Comparison of ENCODE assay signal across 9 cellular contexts in genomic region chr3:105791919-105792786, GRCh38.
DNase-seq lines count a peak whose midpoint lies in the region; TF ChIP-seq lines count a peak whose summit lies in the region.
"Had no signal": no experiment of that assay in that cellular context is flagged by ENCODE, and none has a peak within 500 bp of the region (broad histone marks: within the 10 kb centered on the region; RNA-seq: fewer than 3 reads in every experiment).

No MANE protein-coding gene starts in this region.

- H3K27ac ChIP-seq in CD8-positive, alpha-beta memory T cell (ENCODE audit: low read depth, low read length): no peak overlapping the region
- H3K27ac ChIP-seq in RWPE1 (no peak overlapping the region), rectal smooth muscle tissue (ENCODE audit: low read depth, low read length) (peak overlapping the region; percentile 24)

- POLR2A ChIA-PET in CD8-positive, alpha-beta memory T cell (lab: Charles Lee): no interaction called here
- POLR2A ChIA-PET in RWPE1 (lab: Yijun Ruan, JAX; ENCODE audit: low non-redundant PET): no interaction called here

- no peaks in the 10 kb centered on the region for H3K27me3 Mint-ChIP-seq in CD8-positive, alpha-beta memory T cell

- H3K36me3 ChIP-seq in CD8-positive, alpha-beta memory T cell (ENCODE audit: insufficient read depth, low read length): no peaks in the 10 kb centered on the region
- H3K36me3 ChIP-seq in rectal smooth muscle tissue (ENCODE audit: control insufficient read depth, insufficient read depth, low read length): no peaks in the 10 kb centered on the region

- H3K4me3 ChIP-seq in CD8-positive, alpha-beta memory T cell (ENCODE audit: low read length): no peak overlapping the region
- H3K4me3 ChIP-seq in fibroblast of villous mesenchyme (ENCODE audit: low read depth, low read length) (no peak overlapping the region), rectal smooth muscle tissue (ENCODE audit: low read length) (no peak overlapping the region)

- no peak for DNase-seq in CD8-positive, alpha-beta memory T cell
- DNase-seq in RWPE1 (ENCODE audit: low spot score) (peak; percentile 34), fibroblast of villous mesenchyme (ENCODE audit: low read depth) (peak; percentile 99), GF-D8 (lab: John Stamatoyannopoulos, UW) (no peak), hypothalamus (lab: John Stamatoyannopoulos, UW) (no peak), NCI-H524 (lab: John Stamatoyannopoulos, UW) (no peak)
- DNase-seq in stimulated activated CD4-positive, alpha-beta T cell treated with anti-CD3 and anti-CD28 coated beads, Interleukin-1b, Interleukin-23, amount 100 ng/mL, for 48 hours: no peak
- DNase-seq: activated CD4-positive, CD25-positive, alpha-beta regulatory T cell had no signal

- H3K9me3 Mint-ChIP-seq in CD8-positive, alpha-beta memory T cell: no peaks in the 10 kb centered on the region

- H3K4me1 ChIP-seq in CD8-positive, alpha-beta memory T cell (ENCODE audit: insufficient read depth, low read length): peaks cover 33% of the 10 kb centered on the region
- no peaks in the 10 kb centered on the region for H3K4me1 ChIP-seq in rectal smooth muscle tissue (ENCODE audit: control insufficient read depth, insufficient read depth, low read length)

- peaks cover 80 to 92% (median 80%) of the 10 kb centered on the region in 3 donors for H3K4me1 Mint-ChIP-seq in CD8-positive, alpha-beta memory T cell

- H3K4me3 Mint-ChIP-seq in CD8-positive, alpha-beta memory T cell: peak overlapping the region in 6 of 7 donors; percentile 25 to 81 (median 36)

- no peaks in the 10 kb centered on the region for H3K9me3 ChIP-seq in CD8-positive, alpha-beta memory T cell (ENCODE audit: low read length)

- no peaks in the 10 kb centered on the region for H3K27me3 ChIP-seq in CD8-positive, alpha-beta memory T cell (ENCODE audit: insufficient read depth, low read length, poor library complexity, severe bottlenecking)
- no peaks in the 10 kb centered on the region for H3K27me3 ChIP-seq in rectal smooth muscle tissue (ENCODE audit: control insufficient read depth, insufficient read depth, low read length)

- CTCF ChIA-PET in CD8-positive, alpha-beta memory T cell (lab: Charles Lee): no interaction called here
- CTCF ChIA-PET in RWPE1 (lab: Yijun Ruan, JAX): no interaction called here

- H3K9ac ChIP-seq in rectal smooth muscle tissue (ENCODE audit: low read length): no peak overlapping the region

- TF ChIP-seq CTCF in RWPE1 (conservative IDR thresholded peaks at IDR 0.05; ENCODE audit: low read depth) (no peak), fibroblast of villous mesenchyme (IDR thresholded peaks at IDR 0.05; ENCODE audit: insufficient read depth, low read depth, low read length) (no peak)

- H3K36me3 Mint-ChIP-seq in CD8-positive, alpha-beta memory T cell: peaks cover 12 to 34% (median 15%) of the 10 kb centered on the region in 3 donors

- peak overlapping the region in 6 of 8 donors; percentile 15 to 83 (median 63) for H3K27ac Mint-ChIP-seq in CD8-positive, alpha-beta memory T cell

Comparison
In these comparisons a context has a peak if more than half of its experiments do, and no peak if none do; other contexts are left out.
1. DNase-seq: peak in RWPE1 (single experiment) and fibroblast of villous mesenchyme (single experiment); none in CD8-positive, alpha-beta memory T cell (0 of 5), GF-D8 (single experiment), hypothalamus (0 of 51), stimulated activated CD4-positive, alpha-beta T cell treated with anti-CD3 and anti-CD28 coated beads, Interleukin-1b, Interleukin-23, amount 100 ng/mL, for 48 hours (single experiment) and NCI-H524 (0 of 2).